In the genomic region with DNA sequence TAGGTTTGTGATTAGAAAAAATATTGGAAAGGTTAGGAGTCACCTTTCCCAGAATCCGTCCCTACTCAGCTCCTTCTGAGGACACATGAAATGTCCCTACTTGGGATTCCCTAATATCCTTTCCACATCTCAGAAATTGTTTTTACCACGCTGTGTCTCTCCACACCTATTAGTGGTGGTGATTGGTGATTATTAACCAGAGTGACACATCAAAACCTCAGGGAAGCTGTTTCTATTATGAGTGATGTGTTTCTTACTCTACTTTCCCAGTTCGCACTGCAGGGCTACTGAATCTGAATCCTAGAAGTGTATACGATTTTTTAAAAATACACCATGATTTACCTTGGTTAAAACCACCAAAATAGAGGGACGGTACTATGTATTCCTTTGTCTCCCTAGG, we compare ENCODE assay signal across 14 cellular contexts.
DNase-seq lines count a peak whose midpoint lies in the region; ATAC-seq and TF ChIP-seq lines count a peak whose summit lies in the region.
"Had no signal": no experiment of that assay in that cellular context is flagged by ENCODE, and none has a peak within 500 bp of the region (broad histone marks: within the 10 kb centered on the region; RNA-seq: fewer than 3 reads in every experiment).

No MANE protein-coding gene starts in this region.

- no peaks in the 10 kb centered on the region for H3K79me2 ChIP-seq in neural cell (replicated peaks; ENCODE audit: insufficient read depth, low read length)
- no peaks in the 10 kb centered on the region for H3K79me2 ChIP-seq in GM23338 (replicated peaks; ENCODE audit: insufficient read depth)

- no peak overlapping the region for H3K9ac ChIP-seq in neural cell (ENCODE audit: low read length)
- H3K9ac ChIP-seq: BLaER1 had no signal

- H3K36me3 Mint-ChIP-seq in GM23338 (ENCODE audit: low read depth): no peaks in the 10 kb centered on the region
- H3K36me3 Mint-ChIP-seq: CD14-positive monocyte; CD4-positive, alpha-beta memory T cell had no signal

- no peak for TF ChIP-seq RAD21 in neural cell (conservative IDR thresholded peaks at IDR 0.05)

- H3K27ac ChIP-seq in neural cell (ENCODE audit: low read length) (no peak overlapping the region), GM23338 (ENCODE audit: low read depth) (no peak overlapping the region)
- H3K27ac ChIP-seq: BLaER1, HL-60 had no signal

- no peaks in the 10 kb centered on the region for H3K27me3 Mint-ChIP-seq in GM23338 (ENCODE audit: insufficient read depth, low read depth, poor library complexity)

- no peaks in the 10 kb centered on the region for H3K9me3 ChIP-seq in neural cell (ENCODE audit: low read length)
- H3K9me3 ChIP-seq: BLaER1, HAP-1 had no signal

- peak; percentile 26 for DNase-seq in Caki2 (ENCODE audit: low read depth)
- peak; percentile 60 for DNase-seq in glomerular visceral epithelial cell (ENCODE audit: extremely low spot score)
- no peak for DNase-seq in GM23338 (ENCODE audit: low spot score)
- DNase-seq in iPS-NIHi11 (ENCODE audit: low spot score): no peak
- DNase-seq: Calu3; CD4-positive, alpha-beta memory T cell; DMS79 treated with DMSO at 0.1 percent for 48 hours; GF-D8 had no signal

- TF ChIP-seq EP300 in neural cell (conservative IDR thresholded peaks at IDR 0.05; ENCODE audit: poor library complexity, severe bottlenecking): peak; percentile 25

- no peaks in the 10 kb centered on the region for H3K36me3 ChIP-seq in neural cell (ENCODE audit: insufficient read depth, low read length)
- H3K36me3 ChIP-seq in GM23338 (ENCODE audit: insufficient read depth): no peaks in the 10 kb centered on the region
- H3K36me3 ChIP-seq: BLaER1, HAP-1 had no signal

- H3K4me1 ChIP-seq in GM23338 (ENCODE audit: insufficient read depth): no peaks in the 10 kb centered on the region
- H3K4me1 ChIP-seq: BLaER1, HAP-1 had no signal

- no peaks in the 10 kb centered on the region for H3K9me3 Mint-ChIP-seq in GM23338

- H3K9me2 ChIP-seq in neural cell (ENCODE audit: insufficient read depth, low read length) (no peaks in the 10 kb centered on the region), GM23338 (ENCODE audit: insufficient read depth) (no peaks in the 10 kb centered on the region)

- H3K27me3 ChIP-seq in neural cell (ENCODE audit: insufficient read depth, low read depth, low read length): no peaks in the 10 kb centered on the region
- H3K27me3 ChIP-seq in GM23338 (ENCODE audit: insufficient read depth): no peaks in the 10 kb centered on the region
- H3K27me3 ChIP-seq: BLaER1 had no signal

- no peak for TF ChIP-seq CTCF in neural cell (IDR thresholded peaks at IDR 0.05; ENCODE audit: poor library complexity, severe bottlenecking)
- no peak for TF ChIP-seq CTCF in GM23338 (conservative IDR thresholded peaks at IDR 0.05; ENCODE audit: low read depth in 2 of 2)

- H3K27ac Mint-ChIP-seq in GM23338: no peak overlapping the region
- H3K27ac Mint-ChIP-seq: CD14-positive monocyte; CD4-positive, alpha-beta memory T cell had no signal

- ATAC-seq in GM23338: no peak
- ATAC-seq in GM19452 (IDR thresholded peaks at IDR 0.05; ENCODE audit: unreplicated experiment): no peak

- H4K20me1 ChIP-seq in neural cell (ENCODE audit: insufficient read depth) (no peaks in the 10 kb centered on the region), GM23338 (replicated peaks; ENCODE audit: insufficient read depth) (no peaks in the 10 kb centered on the region)
- H4K20me1 ChIP-seq: BLaER1 had no signal

- H3F3A ChIP-seq in neural cell (ENCODE audit: insufficient read depth, low read length, poor library complexity, severe bottlenecking) (no peaks in the 10 kb centered on the region), GM23338 (replicated peaks; ENCODE audit: low read depth) (no peaks in the 10 kb centered on the region)

- H3K4me2 ChIP-seq in neural cell (ENCODE audit: low read length) (no peak overlapping the region), GM23338 (no peak overlapping the region)
- H3K4me2 ChIP-seq: BLaER1 had no signal

- no peak overlapping the region for H3K4me3 ChIP-seq in neural cell (ENCODE audit: low read length)
- H3K4me3 ChIP-seq in GM23338: no peak overlapping the region
- H3K4me3 ChIP-seq: BLaER1, HAP-1 had no signal

- no peak overlapping the region for H3K4me3 Mint-ChIP-seq in GM23338
- H3K4me3 Mint-ChIP-seq: CD14-positive monocyte; CD4-positive, alpha-beta memory T cell had no signal

- peaks cover 2% of the 10 kb centered on the region; the same call in 1 of the 3 replicates for H3K4me1 Mint-ChIP-seq in GM23338
- H3K4me1 Mint-ChIP-seq: CD14-positive monocyte; CD4-positive, alpha-beta memory T cell had no signal

- in situ Hi-C loops in Caki2 (cut with HindIII; ENCODE audit: low pct_unique_long_range_greater_than_20kb, low sequenced_read_pairs): no loop called here

- H2AFZ ChIP-seq in neural cell (ENCODE audit: low read depth, low read length): no peak overlapping the region
- no peak overlapping the region for H2AFZ ChIP-seq in GM23338

TF ChIP-seq in neural cell, 6 proteins besides CTCF, POLR2A, EP300 and RAD21:
- TF ChIP-seq MXI1 (conservative IDR thresholded peaks at IDR 0.05; ENCODE audit: poor library complexity, severe bottlenecking) (no peak), POLR2AphosphoS5 (IDR thresholded peaks at IDR 0.05) (peak; percentile 44)
TF ChIP-seq in neural cell: peak in this region for 1.

TF ChIP-seq in GM23338, 12 proteins besides CTCF, POLR2A, EP300 and RAD21 (continues in another document):
- no peak for TF ChIP-seq EZH2 (IDR thresholded peaks at IDR 0.05; ENCODE audit: low read depth, unreplicated experiment)
- TF ChIP-seq JUNB (IDR thresholded peaks at IDR 0.05; ENCODE audit: unreplicated experiment): no peak
- TF ChIP-seq ZNF114 (CRISPR knock-in tag; IDR thresholded peaks at IDR 0.05): no peak
- TF ChIP-seq, protein P1, sequence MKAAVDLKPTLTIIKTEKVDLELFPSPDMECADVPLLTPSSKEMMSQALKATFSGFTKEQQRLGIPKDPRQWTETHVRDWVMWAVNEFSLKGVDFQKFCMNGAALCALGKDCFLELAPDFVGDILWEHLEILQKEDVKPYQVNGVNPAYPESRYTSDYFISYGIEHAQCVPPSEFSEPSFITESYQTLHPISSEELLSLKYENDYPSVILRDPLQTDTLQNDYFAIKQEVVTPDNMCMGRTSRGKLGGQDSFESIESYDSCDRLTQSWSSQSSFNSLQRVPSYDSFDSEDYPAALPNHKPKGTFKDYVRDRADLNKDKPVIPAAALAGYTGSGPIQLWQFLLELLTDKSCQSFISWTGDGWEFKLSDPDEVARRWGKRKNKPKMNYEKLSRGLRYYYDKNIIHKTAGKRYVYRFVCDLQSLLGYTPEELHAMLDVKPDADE (IDR thresholded peaks at IDR 0.05): no peak
- TF ChIP-seq, protein P2, sequence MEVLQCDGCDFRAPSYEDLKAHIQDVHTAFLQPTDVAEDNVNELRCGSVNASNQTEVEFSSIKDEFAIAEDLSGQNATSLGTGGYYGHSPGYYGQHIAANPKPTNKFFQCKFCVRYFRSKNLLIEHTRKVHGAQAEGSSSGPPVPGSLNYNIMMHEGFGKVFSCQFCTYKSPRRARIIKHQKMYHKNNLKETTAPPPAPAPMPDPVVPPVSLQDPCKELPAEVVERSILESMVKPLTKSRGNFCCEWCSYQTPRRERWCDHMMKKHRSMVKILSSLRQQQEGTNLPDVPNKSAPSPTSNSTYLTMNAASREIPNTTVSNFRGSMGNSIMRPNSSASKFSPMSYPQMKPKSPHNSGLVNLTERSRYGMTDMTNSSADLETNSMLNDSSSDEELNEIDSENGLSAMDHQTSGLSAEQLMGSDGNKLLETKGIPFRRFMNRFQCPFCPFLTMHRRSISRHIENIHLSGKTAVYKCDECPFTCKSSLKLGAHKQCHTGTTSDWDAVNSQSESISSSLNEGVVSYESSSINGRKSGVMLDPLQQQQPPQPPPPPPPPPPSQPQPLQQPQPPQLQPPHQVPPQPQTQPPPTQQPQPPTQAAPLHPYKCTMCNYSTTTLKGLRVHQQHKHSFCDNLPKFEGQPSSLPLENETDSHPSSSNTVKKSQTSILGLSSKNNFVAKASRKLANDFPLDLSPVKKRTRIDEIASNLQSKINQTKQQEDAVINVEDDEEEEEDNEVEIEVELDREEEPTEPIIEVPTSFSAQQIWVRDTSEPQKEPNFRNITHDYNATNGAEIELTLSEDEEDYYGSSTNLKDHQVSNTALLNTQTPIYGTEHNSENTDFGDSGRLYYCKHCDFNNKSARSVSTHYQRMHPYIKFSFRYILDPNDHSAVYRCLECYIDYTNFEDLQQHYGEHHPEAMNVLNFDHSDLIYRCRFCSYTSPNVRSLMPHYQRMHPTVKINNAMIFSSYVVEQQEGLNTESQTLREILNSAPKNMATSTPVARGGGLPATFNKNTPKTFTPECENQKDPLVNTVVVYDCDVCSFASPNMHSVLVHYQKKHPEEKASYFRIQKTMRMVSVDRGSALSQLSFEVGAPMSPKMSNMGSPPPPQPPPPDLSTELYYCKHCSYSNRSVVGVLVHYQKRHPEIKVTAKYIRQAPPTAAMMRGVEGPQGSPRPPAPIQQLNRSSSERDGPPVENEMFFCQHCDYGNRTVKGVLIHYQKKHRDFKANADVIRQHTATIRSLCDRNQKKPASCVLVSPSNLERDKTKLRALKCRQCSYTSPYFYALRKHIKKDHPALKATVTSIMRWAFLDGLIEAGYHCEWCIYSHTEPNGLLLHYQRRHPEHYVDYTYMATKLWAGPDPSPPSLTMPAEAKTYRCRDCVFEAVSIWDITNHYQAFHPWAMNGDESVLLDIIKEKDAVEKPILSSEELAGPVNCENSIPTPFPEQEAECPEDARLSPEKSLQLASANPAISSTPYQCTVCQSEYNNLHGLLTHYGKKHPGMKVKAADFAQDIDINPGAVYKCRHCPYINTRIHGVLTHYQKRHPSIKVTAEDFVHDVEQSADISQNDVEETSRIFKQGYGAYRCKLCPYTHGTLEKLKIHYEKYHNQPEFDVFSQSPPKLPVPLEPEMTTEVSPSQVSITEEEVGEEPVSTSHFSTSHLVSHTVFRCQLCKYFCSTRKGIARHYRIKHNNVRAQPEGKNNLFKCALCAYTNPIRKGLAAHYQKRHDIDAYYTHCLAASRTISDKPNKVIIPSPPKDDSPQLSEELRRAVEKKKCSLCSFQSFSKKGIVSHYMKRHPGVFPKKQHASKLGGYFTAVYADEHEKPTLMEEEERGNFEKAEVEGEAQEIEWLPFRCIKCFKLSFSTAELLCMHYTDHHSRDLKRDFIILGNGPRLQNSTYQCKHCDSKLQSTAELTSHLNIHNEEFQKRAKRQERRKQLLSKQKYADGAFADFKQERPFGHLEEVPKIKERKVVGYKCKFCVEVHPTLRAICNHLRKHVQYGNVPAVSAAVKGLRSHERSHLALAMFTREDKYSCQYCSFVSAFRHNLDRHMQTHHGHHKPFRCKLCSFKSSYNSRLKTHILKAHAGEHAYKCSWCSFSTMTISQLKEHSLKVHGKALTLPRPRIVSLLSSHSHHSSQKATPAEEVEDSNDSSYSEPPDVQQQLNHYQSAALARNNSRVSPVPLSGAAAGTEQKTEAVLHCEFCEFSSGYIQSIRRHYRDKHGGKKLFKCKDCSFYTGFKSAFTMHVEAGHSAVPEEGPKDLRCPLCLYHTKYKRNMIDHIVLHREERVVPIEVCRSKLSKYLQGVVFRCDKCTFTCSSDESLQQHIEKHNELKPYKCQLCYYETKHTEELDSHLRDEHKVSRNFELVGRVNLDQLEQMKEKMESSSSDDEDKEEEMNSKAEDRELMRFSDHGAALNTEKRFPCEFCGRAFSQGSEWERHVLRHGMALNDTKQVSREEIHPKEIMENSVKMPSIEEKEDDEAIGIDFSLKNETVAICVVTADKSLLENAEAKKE (CRISPR knock-in tag; IDR thresholded peaks at IDR 0.05): no peak
- TF ChIP-seq CREB1 (CRISPR knock-in tag; IDR thresholded peaks at IDR 0.05; ENCODE audit: low read depth): no peak

Comparison
In these comparisons a context has a peak if more than half of its experiments do, and no peak if none do; other contexts are left out.
1. DNase-seq: peak in Caki2 (single experiment) and glomerular visceral epithelial cell (single experiment); none in GM23338 (single experiment) and iPS-NIHi11 (single experiment).